In the genomic region with DNA sequence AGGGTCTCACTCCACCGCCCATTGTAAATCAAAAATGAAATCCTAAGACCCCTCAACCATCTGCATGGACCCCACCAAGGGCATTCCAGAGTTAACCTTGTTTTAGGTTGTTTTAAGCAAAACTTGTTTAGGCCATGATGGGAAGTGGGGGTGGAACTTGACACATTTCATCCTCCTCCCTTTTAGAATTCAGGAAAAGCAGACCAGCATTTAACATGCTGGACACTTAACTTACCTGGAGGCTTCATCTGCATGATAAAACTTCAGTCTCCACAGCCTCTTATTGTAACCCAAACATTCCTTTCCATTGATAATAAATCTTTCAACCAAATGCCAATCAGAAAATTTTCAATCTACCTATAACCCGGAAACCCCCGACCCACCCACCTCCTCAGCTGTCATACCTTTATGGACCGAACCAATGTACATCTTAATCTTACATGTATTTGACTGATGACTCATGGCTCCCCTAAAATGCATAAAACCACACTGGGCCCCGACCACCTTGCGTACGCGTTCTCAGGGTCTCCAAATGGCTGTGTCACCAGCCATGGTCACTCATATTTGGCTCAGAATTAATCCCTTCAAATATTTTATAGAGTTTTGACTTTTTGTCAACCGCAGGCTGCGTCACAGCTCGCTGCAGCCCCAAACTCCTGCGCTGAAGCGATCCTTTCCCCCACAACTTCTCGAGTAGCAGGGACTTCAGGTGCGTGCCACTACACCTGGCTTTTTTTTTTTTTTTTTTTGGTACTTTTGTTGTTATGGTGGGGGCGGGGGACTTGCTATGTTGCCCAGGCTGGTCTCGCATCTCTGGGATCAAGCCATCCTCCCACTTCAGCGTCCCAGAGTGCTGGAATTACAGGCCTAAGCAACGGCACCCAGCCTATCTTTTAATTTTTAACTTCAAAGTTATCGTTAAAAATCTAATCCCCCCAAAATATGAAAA, we compare ENCODE assay signal across 1 cellular context.
A peak's percentile ranks its signal among the peaks of the same experiment; 100 is the strongest.
TF ChIP-seq lines count a peak whose summit lies in the region.

No MANE protein-coding gene starts in this region.

TF ChIP-seq in GM12878, 131 proteins besides CTCF, POLR2A, EP300 and RAD21:
- TF ChIP-seq, protein P1, sequence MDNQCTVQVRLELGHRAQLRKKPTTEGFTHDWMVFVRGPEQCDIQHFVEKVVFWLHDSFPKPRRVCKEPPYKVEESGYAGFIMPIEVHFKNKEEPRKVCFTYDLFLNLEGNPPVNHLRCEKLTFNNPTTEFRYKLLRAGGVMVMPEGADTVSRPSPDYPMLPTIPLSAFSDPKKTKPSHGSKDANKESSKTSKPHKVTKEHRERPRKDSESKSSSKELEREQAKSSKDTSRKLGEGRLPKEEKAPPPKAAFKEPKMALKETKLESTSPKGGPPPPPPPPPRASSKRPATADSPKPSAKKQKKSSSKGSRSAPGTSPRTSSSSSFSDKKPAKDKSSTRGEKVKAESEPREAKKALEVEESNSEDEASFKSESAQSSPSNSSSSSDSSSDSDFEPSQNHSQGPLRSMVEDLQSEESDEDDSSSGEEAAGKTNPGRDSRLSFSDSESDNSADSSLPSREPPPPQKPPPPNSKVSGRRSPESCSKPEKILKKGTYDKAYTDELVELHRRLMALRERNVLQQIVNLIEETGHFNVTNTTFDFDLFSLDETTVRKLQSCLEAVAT (IDR thresholded peaks at IDR 0.05): peak; percentile 95
- TF ChIP-seq, protein P2, sequence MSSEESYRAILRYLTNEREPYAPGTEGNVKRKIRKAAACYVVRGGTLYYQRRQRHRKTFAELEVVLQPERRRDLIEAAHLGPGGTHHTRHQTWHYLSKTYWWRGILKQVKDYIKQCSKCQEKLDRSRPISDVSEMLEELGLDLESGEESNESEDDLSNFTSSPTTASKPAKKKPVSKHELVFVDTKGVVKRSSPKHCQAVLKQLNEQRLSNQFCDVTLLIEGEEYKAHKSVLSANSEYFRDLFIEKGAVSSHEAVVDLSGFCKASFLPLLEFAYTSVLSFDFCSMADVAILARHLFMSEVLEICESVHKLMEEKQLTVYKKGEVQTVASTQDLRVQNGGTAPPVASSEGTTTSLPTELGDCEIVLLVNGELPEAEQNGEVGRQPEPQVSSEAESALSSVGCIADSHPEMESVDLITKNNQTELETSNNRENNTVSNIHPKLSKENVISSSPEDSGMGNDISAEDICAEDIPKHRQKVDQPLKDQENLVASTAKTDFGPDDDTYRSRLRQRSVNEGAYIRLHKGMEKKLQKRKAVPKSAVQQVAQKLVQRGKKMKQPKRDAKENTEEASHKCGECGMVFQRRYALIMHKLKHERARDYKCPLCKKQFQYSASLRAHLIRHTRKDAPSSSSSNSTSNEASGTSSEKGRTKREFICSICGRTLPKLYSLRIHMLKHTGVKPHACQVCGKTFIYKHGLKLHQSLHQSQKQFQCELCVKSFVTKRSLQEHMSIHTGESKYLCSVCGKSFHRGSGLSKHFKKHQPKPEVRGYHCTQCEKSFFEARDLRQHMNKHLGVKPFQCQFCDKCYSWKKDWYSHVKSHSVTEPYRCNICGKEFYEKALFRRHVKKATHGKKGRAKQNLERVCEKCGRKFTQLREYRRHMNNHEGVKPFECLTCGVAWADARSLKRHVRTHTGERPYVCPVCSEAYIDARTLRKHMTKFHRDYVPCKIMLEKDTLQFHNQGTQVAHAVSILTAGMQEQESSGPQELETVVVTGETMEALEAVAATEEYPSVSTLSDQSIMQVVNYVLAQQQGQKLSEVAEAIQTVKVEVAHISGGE (CRISPR knock-in tag; IDR thresholded peaks at IDR 0.05): no peak
- TF ChIP-seq TCF7 (IDR thresholded peaks at IDR 0.05; ENCODE audit: borderline replicate concordance): no peak
- no peak for TF ChIP-seq ZNF207 (IDR thresholded peaks at IDR 0.05; ENCODE audit: borderline replicate concordance)
- TF ChIP-seq BCL11A (IDR thresholded peaks at IDR 0.05; ENCODE audit: low read depth, low read length): no peak
- no peak for TF ChIP-seq MEF2A (IDR thresholded peaks at IDR 0.05; ENCODE audit: insufficient read depth, low read depth, low read length)
- TF ChIP-seq ETV6 (conservative IDR thresholded peaks at IDR 0.05 in 1 of 2, IDR thresholded peaks at IDR 0.05 in 1 of 2; ENCODE audit: borderline replicate concordance in 1 of 2, low read depth in 1 of 2): no peak
- TF ChIP-seq FOXK2 (IDR thresholded peaks at IDR 0.05): no peak
